ENCODE assay signal across 9 cellular contexts in genomic region chr12:33438890-33439586, GRCh38. TPM values are rescaled to one million over a fixed set of nuclear protein-coding genes. Genes with fewer than 3 reads are reported as not detected.
DNase-seq lines count a peak whose midpoint lies in the region; ATAC-seq and TF ChIP-seq lines count a peak whose summit lies in the region.
"Had no signal": no experiment of that assay in that cellular context is flagged by ENCODE, and none has a peak within 500 bp of the region (broad histone marks: within the 10 kb centered on the region; RNA-seq: fewer than 3 reads in every experiment).

No MANE protein-coding gene starts in this region.

- H3K36me3 ChIP-seq in esophagus squamous epithelium: no peaks in the 10 kb centered on the region

- peaks cover 3 to 21% (median 5%) of the 10 kb centered on the region in 3 donors for H3K4me1 ChIP-seq in esophagus squamous epithelium

- WGBS in esophagus squamous epithelium, 2 donors: 1 to 4% methylated on average over 14 to 31 of the region's 67 CpGs

- H3K9me3 Mint-ChIP-seq in nephron progenitor cell: no peaks in the 10 kb centered on the region

- DNase-seq in Daoy (ENCODE audit: low read depth): peak; percentile 6
- DNase-seq in NCI-H748 (lab: John Stamatoyannopoulos, UW; ENCODE audit: unreplicated experiment): peak; percentile 88
- DNase-seq in esophagus squamous epithelium (lab: John Stamatoyannopoulos, UW): no peak
- DNase-seq in nephron progenitor cell: peak; percentile 62
- no peak for DNase-seq in HuH-7 (ENCODE audit: low spot score)
- no peak for DNase-seq in cerebellum (ENCODE audit: low spot score)
- no peak for DNase-seq in pons (ENCODE audit: low spot score)

- no peaks in the 10 kb centered on the region for H3K36me3 Mint-ChIP-seq in nephron progenitor cell (ENCODE audit: low read depth)

- intact Hi-C loops in esophagus squamous epithelium (cut with DNase I): no loop called here

- no peaks in the 10 kb centered on the region for H3K9me3 ChIP-seq in esophagus squamous epithelium

- H3K27ac ChIP-seq in esophagus squamous epithelium: no peak overlapping the region

- ATAC-seq in HG03159 (IDR thresholded peaks at IDR 0.05; ENCODE audit: unreplicated experiment): no peak

- H3K27ac Mint-ChIP-seq in nephron progenitor cell: no peak overlapping the region

- H3K27me3 Mint-ChIP-seq in nephron progenitor cell (ENCODE audit: low read depth, poor library complexity): peaks cover 89% of the 10 kb centered on the region

- H3K4me1 Mint-ChIP-seq in nephron progenitor cell: peaks cover 9% of the 10 kb centered on the region

- H3K4me3 Mint-ChIP-seq in nephron progenitor cell: peak overlapping the region; percentile 90

- TF ChIP-seq CTCF in esophagus squamous epithelium (IDR thresholded peaks at IDR 0.05) (no peak), nephron progenitor cell (IDR thresholded peaks at IDR 0.05) (no peak)

- peaks cover 0 to 50% (median 0%) of the 10 kb centered on the region in 4 donors for H3K27me3 ChIP-seq in esophagus squamous epithelium

- peak overlapping the region; percentile 39 to 66 (median 55) for H3K4me3 ChIP-seq in esophagus squamous epithelium

- no peak for TF ChIP-seq POLR2A in esophagus squamous epithelium (IDR thresholded peaks at IDR 0.05)

RNA-seq across cellular contexts. Expression of gene SYT10, which starts 0.6 kb away (rescaled TPM):
- not detected in 2 replicates for total RNA-seq in Daoy (2014; rRNA removed; shearing (Covaris generic))
- total RNA-seq in esophagus squamous epithelium: not detected
- 1.3 TPM for total RNA-seq in cerebellum
- total RNA-seq: glomerular endothelial cell had no signal

Comparison
In these comparisons a context has a peak if more than half of its experiments do, and no peak if none do; other contexts are left out.
1. DNase-seq: peak in Daoy (single experiment), NCI-H748 (single experiment) and nephron progenitor cell (single experiment); none in esophagus squamous epithelium (single experiment), HuH-7 (single experiment), cerebellum (single experiment) and pons (single experiment).